Comparison of ENCODE assay signal across 17 cellular contexts in the genomic region with DNA sequence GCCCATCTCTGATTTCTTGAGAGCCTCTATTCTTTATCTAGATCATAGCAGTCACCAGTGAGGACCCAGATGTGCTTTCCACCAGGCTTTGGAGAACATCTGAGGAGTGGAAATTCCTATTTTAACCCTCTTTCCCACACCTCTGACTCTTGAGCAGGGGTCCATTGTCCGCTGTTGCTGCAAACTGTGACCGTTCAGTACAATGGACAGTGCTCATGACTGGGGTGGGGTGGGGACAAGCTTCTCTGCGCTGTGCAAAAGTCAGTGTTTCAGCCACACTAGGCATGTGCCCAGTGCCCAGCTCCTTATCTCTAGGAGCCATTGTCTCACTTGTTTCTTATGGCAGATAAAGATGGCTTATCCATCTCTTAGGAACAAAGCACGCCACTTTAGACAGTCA. TPM values are rescaled to one million over a fixed set of nuclear protein-coding genes. Genes with fewer than 3 reads are reported as not detected.
A peak's percentile ranks its signal among the peaks of the same experiment; 100 is the strongest.
DNase-seq lines count a peak whose midpoint lies in the region; ATAC-seq and TF ChIP-seq lines count a peak whose summit lies in the region.
"Had no signal": no experiment of that assay in that cellular context is flagged by ENCODE, and none has a peak within 500 bp of the region (broad histone marks: within the 10 kb centered on the region; RNA-seq: fewer than 3 reads in every experiment).

No MANE protein-coding gene starts in this region.

- H3K9me3 ChIP-seq in SJCRH30 (replicated peaks): no peaks in the 10 kb centered on the region
- H3K9me3 ChIP-seq in testis: no peaks in the 10 kb centered on the region
- H3K9me3 ChIP-seq: heart right ventricle had no signal

- WGBS in testis, 2 donors: 73 to 95% methylated on average over 4 of the region's 4 CpGs

- CTCF ChIA-PET in activated CD4-positive, alpha-beta T cell treated with anti-CD3 and anti-CD28 coated beads, Interleukin-2, amount 10 ng/mL, durations not matched to agents 7 days and 5 days (lab: Charles Lee): interaction anchor here (1.2 kb wide), 1 partner anchor 16 kb away, joined by 3 read pairs; no protein-coding TSS in a partner anchor
- CTCF ChIA-PET in activated naive CD4-positive, alpha-beta T cell treated with anti-CD3 and anti-CD28 coated beads for 36 hours (lab: Charles Lee): interaction anchor here (0.7 to 1.3 kb wide), 2 partner anchors 9 to 88 kb away, joined by 3 to 7 read pairs; no protein-coding TSS in a partner anchor
- CTCF ChIA-PET in activated CD8-positive, alpha-beta T cell treated with anti-CD3 and anti-CD28 coated beads for 36 hours (lab: Charles Lee): interaction anchor here (0.8 to 1.8 kb wide), 2 partner anchors 63 to 91 kb away, joined by 3 to 4 read pairs; no protein-coding TSS in a partner anchor

- no peaks in the 10 kb centered on the region for H3K4me1 Mint-ChIP-seq in activated CD4-positive, alpha-beta T cell treated with anti-CD3 and anti-CD28 coated beads, Interleukin-2, amount 10 ng/mL, durations not matched to agents 7 days and 5 days
- H3K4me1 Mint-ChIP-seq in activated naive CD4-positive, alpha-beta T cell treated with anti-CD3 and anti-CD28 coated beads for 36 hours (ENCODE audit: low read depth): peaks cover 2% of the 10 kb centered on the region
- H3K4me1 Mint-ChIP-seq in activated CD8-positive, alpha-beta T cell treated with anti-CD3 and anti-CD28 coated beads for 36 hours (ENCODE audit: low read depth): peaks cover under 1% of the 10 kb centered on the region
- H3K4me1 Mint-ChIP-seq: activated CD8-positive, alpha-beta memory T cell treated with anti-CD3 and anti-CD28 coated beads, Interleukin-2, amount 10 ng/mL, durations not matched to agents 7 days and 5 days had no signal

- H3K36me3 Mint-ChIP-seq in activated CD4-positive, alpha-beta T cell treated with anti-CD3 and anti-CD28 coated beads, Interleukin-2, amount 10 ng/mL, durations not matched to agents 7 days and 5 days (ENCODE audit: low read depth): no peaks in the 10 kb centered on the region
- H3K36me3 Mint-ChIP-seq in activated naive CD4-positive, alpha-beta T cell treated with anti-CD3 and anti-CD28 coated beads for 36 hours (ENCODE audit: low read depth): no peaks in the 10 kb centered on the region
- no peaks in the 10 kb centered on the region for H3K36me3 Mint-ChIP-seq in activated CD8-positive, alpha-beta T cell treated with anti-CD3 and anti-CD28 coated beads for 36 hours (ENCODE audit: low read depth)
- H3K36me3 Mint-ChIP-seq: activated CD8-positive, alpha-beta memory T cell treated with anti-CD3 and anti-CD28 coated beads, Interleukin-2, amount 10 ng/mL, durations not matched to agents 7 days and 5 days; CD4-positive, CD25-positive, alpha-beta regulatory T cell; naive B cell had no signal

- intact Hi-C loops in testis (cut with DNase I; ENCODE audit: low total_unique reads): no loop called here
- intact Hi-C loops in activated naive CD4-positive, alpha-beta T cell treated with anti-CD3 and anti-CD28 coated beads for 36 hours (cut with micrococcal nuclease): no loop called here
- intact Hi-C loops in activated CD8-positive, alpha-beta T cell treated with anti-CD3 and anti-CD28 coated beads for 36 hours (cut with micrococcal nuclease): no loop called here

- H3K27ac Mint-ChIP-seq in activated CD4-positive, alpha-beta T cell treated with anti-CD3 and anti-CD28 coated beads, Interleukin-2, amount 10 ng/mL, durations not matched to agents 7 days and 5 days: peak overlapping the region; percentile 34
- H3K27ac Mint-ChIP-seq in activated naive CD4-positive, alpha-beta T cell treated with anti-CD3 and anti-CD28 coated beads for 36 hours: no peak overlapping the region
- H3K27ac Mint-ChIP-seq in activated CD8-positive, alpha-beta T cell treated with anti-CD3 and anti-CD28 coated beads for 36 hours: no peak overlapping the region
- H3K27ac Mint-ChIP-seq: activated CD8-positive, alpha-beta memory T cell treated with anti-CD3 and anti-CD28 coated beads, Interleukin-2, amount 10 ng/mL, durations not matched to agents 7 days and 5 days; CD4-positive, CD25-positive, alpha-beta regulatory T cell had no signal

- no peaks in the 10 kb centered on the region for H3K36me3 ChIP-seq in SJCRH30
- no peaks in the 10 kb centered on the region for H3K36me3 ChIP-seq in testis (ENCODE audit: low read depth, missing control alignments)
- H3K36me3 ChIP-seq: heart right ventricle had no signal

- no peak for TF ChIP-seq CTCF in testis (IDR thresholded peaks at IDR 0.05)
- TF ChIP-seq CTCF in activated CD8-positive, alpha-beta T cell treated with anti-CD3 and anti-CD28 coated beads for 36 hours (IDR thresholded peaks at IDR 0.05): no peak

- H3K9me3 Mint-ChIP-seq in activated CD4-positive, alpha-beta T cell treated with anti-CD3 and anti-CD28 coated beads, Interleukin-2, amount 10 ng/mL, durations not matched to agents 7 days and 5 days: no peaks in the 10 kb centered on the region
- no peaks in the 10 kb centered on the region for H3K9me3 Mint-ChIP-seq in activated naive CD4-positive, alpha-beta T cell treated with anti-CD3 and anti-CD28 coated beads for 36 hours
- no peaks in the 10 kb centered on the region for H3K9me3 Mint-ChIP-seq in activated CD8-positive, alpha-beta T cell treated with anti-CD3 and anti-CD28 coated beads for 36 hours
- H3K9me3 Mint-ChIP-seq: CD4-positive, CD25-positive, alpha-beta regulatory T cell; naive B cell had no signal

- ATAC-seq in activated CD8-positive, alpha-beta T cell treated with anti-CD3 and anti-CD28 coated beads for 36 hours: no peak
- ATAC-seq: activated CD8-positive, alpha-beta memory T cell treated with anti-CD3 and anti-CD28 coated beads, Interleukin-2, amount 10 ng/mL, durations not matched to agents 7 days and 5 days had no signal

- H3K4me3 ChIP-seq in SJCRH30: no peak overlapping the region
- H3K4me3 ChIP-seq in testis: no peak overlapping the region
- H3K4me3 ChIP-seq: heart right ventricle had no signal

- H3K4me3 Mint-ChIP-seq in activated CD4-positive, alpha-beta T cell treated with anti-CD3 and anti-CD28 coated beads, Interleukin-2, amount 10 ng/mL, durations not matched to agents 7 days and 5 days: no peak overlapping the region
- H3K4me3 Mint-ChIP-seq in activated naive CD4-positive, alpha-beta T cell treated with anti-CD3 and anti-CD28 coated beads for 36 hours: no peak overlapping the region
- no peak overlapping the region for H3K4me3 Mint-ChIP-seq in activated CD8-positive, alpha-beta T cell treated with anti-CD3 and anti-CD28 coated beads for 36 hours
- H3K4me3 Mint-ChIP-seq: activated CD8-positive, alpha-beta memory T cell treated with anti-CD3 and anti-CD28 coated beads, Interleukin-2, amount 10 ng/mL, durations not matched to agents 7 days and 5 days; CD4-positive, CD25-positive, alpha-beta regulatory T cell; naive B cell had no signal

- no peak for TF ChIP-seq POLR2A in testis (IDR thresholded peaks at IDR 0.05)

- no peaks in the 10 kb centered on the region for H3K27me3 ChIP-seq in SJCRH30
- H3K27me3 ChIP-seq in testis: no peaks in the 10 kb centered on the region

- H3K4me1 ChIP-seq in SJCRH30: peaks cover 41% of the 10 kb centered on the region
- H3K4me1 ChIP-seq in testis: peaks cover 8% of the 10 kb centered on the region

- peaks cover 17% of the 10 kb centered on the region for H3K27me3 Mint-ChIP-seq in activated CD4-positive, alpha-beta T cell treated with anti-CD3 and anti-CD28 coated beads, Interleukin-2, amount 10 ng/mL, durations not matched to agents 7 days and 5 days
- H3K27me3 Mint-ChIP-seq in activated naive CD4-positive, alpha-beta T cell treated with anti-CD3 and anti-CD28 coated beads for 36 hours (ENCODE audit: low read depth): peaks cover 17% of the 10 kb centered on the region
- H3K27me3 Mint-ChIP-seq in activated CD8-positive, alpha-beta T cell treated with anti-CD3 and anti-CD28 coated beads for 36 hours: peaks cover 17% of the 10 kb centered on the region

- H3K27ac ChIP-seq in SJCRH30 (peak overlapping the region; percentile 28; the same call in 1 of the 2 replicates), testis (no peak overlapping the region)
- H3K27ac ChIP-seq: heart right ventricle had no signal

- POLR2A ChIA-PET in activated CD4-positive, alpha-beta T cell treated with anti-CD3 and anti-CD28 coated beads, Interleukin-2, amount 10 ng/mL, durations not matched to agents 7 days and 5 days (lab: Charles Lee): no interaction called here
- POLR2A ChIA-PET in activated CD8-positive, alpha-beta T cell treated with anti-CD3 and anti-CD28 coated beads for 36 hours (lab: Charles Lee): interaction anchor here (1.0 kb wide), 1 partner anchor 21 kb away, joined by 3 read pairs; no protein-coding TSS in a partner anchor

- DNase-seq in activated CD4-positive, alpha-beta T cell treated with anti-CD3 and anti-CD28 coated beads, Interleukin-2, amount 10 ng/mL, durations not matched to agents 7 days and 5 days: no peak
- DNase-seq in activated CD4-positive, alpha-beta T cell treated with anti-CD3 and anti-CD28 coated beads for 48 hours: no peak
- DNase-seq in SJCRH30 (peak; percentile 37 to 50), left kidney (ENCODE audit: low read depth, low spot score) (peak; percentile 47), testis (peak; percentile 37), NCI-H1694 treated with DMSO at 0.1 percent for 48 hours (lab: John Stamatoyannopoulos, UW) (no peak)
- no peak for DNase-seq in activated naive CD4-positive, alpha-beta T cell treated with anti-CD3 and anti-CD28 coated beads for 36 hours
- no peak for DNase-seq in activated CD8-positive, alpha-beta T cell treated with anti-CD3 and anti-CD28 coated beads for 36 hours
- DNase-seq: activated CD4-positive, CD25-positive, alpha-beta regulatory T cell; activated CD8-positive, alpha-beta memory T cell treated with anti-CD3 and anti-CD28 coated beads, Interleukin-2, amount 10 ng/mL, durations not matched to agents 7 days and 5 days; activated gamma-delta T cell; CD4-positive, CD25-positive, alpha-beta regulatory T cell; naive B cell; NCI-H187; NCI-H510A treated with DMSO at 0.1 percent for 48 hours; retina had no signal

RNA-seq across cellular contexts. Expression of gene KRT7, which starts 16.9 kb away (rescaled TPM):
- 1 to 10 TPM; 2.2 to 2.5 TPM for total RNA-seq in activated CD4-positive, alpha-beta T cell treated with anti-CD3 and anti-CD28 coated beads, Interleukin-2, amount 10 ng/mL, durations not matched to agents 7 days and 5 days
- total RNA-seq in SJCRH30 (2014; rRNA removed; shearing (Covaris generic)): 1.5 and 2.8 TPM in 2 replicates
- total RNA-seq in testis: 1 to 10 TPM; 3.3 to 6.9 TPM
- polyA plus RNA-seq in testis (ENCODE audit: insufficient read depth, low read depth, low replicate concordance): 19.3 TPM
- 1 to 10 TPM; 1.9 to 3.4 TPM for total RNA-seq in activated naive CD4-positive, alpha-beta T cell treated with anti-CD3 and anti-CD28 coated beads for 36 hours
- 1 to 10 TPM; 2.1 to 3.1 TPM for total RNA-seq in activated CD8-positive, alpha-beta T cell treated with anti-CD3 and anti-CD28 coated beads for 36 hours
- total RNA-seq: CD4-positive, CD25-positive, alpha-beta regulatory T cell had no signal

RNA-seq across cellular contexts. Expression of gene KRT80, which starts 24.3 kb away (rescaled TPM):
- total RNA-seq in activated CD4-positive, alpha-beta T cell treated with anti-CD3 and anti-CD28 coated beads, Interleukin-2, amount 10 ng/mL, durations not matched to agents 7 days and 5 days: not detected
- 45.7 and 49.0 TPM in 2 replicates for total RNA-seq in SJCRH30 (2014; rRNA removed; shearing (Covaris generic))
- under 1 TPM; 0.50 to 0.94 TPM for total RNA-seq in testis
- polyA plus RNA-seq in testis (ENCODE audit: insufficient read depth, low read depth, low replicate concordance): 1.0 TPM
- total RNA-seq in activated naive CD4-positive, alpha-beta T cell treated with anti-CD3 and anti-CD28 coated beads for 36 hours: not detected
- total RNA-seq in activated CD8-positive, alpha-beta T cell treated with anti-CD3 and anti-CD28 coated beads for 36 hours: not detected
- total RNA-seq: activated CD8-positive, alpha-beta memory T cell treated with anti-CD3 and anti-CD28 coated beads, Interleukin-2, amount 10 ng/mL, durations not matched to agents 7 days and 5 days; CD4-positive, CD25-positive, alpha-beta regulatory T cell had no signal
- polyA plus RNA-seq: CD4-positive, CD25-positive, alpha-beta regulatory T cell had no signal

RNA-seq across cellular contexts. Expression of gene KRT86, which starts 58.3 kb away (rescaled TPM):
- not detected for total RNA-seq in activated CD4-positive, alpha-beta T cell treated with anti-CD3 and anti-CD28 coated beads, Interleukin-2, amount 10 ng/mL, durations not matched to agents 7 days and 5 days
- 0.25 and 0.30 TPM in 2 replicates for total RNA-seq in SJCRH30 (2014; rRNA removed; shearing (Covaris generic))
- 1 to 10 TPM; 2.3 to 3.2 TPM for total RNA-seq in testis
- 4.0 TPM for polyA plus RNA-seq in testis (ENCODE audit: insufficient read depth, low read depth, low replicate concordance)
- total RNA-seq in activated naive CD4-positive, alpha-beta T cell treated with anti-CD3 and anti-CD28 coated beads for 36 hours: under 1 TPM in 1 of 2 experiments, not detected in 1; 0.15 TPM
- total RNA-seq in activated CD8-positive, alpha-beta T cell treated with anti-CD3 and anti-CD28 coated beads for 36 hours: not detected
- total RNA-seq: CD4-positive, CD25-positive, alpha-beta regulatory T cell had no signal

Comparison
In these comparisons a context has a peak if more than half of its experiments do, and no peak if none do; other contexts are left out.
1. DNase-seq: peak in SJCRH30 (2 of 2), left kidney (single experiment) and testis (single experiment); none in activated CD4-positive, alpha-beta T cell treated with anti-CD3 and anti-CD28 coated beads, Interleukin-2, amount 10 ng/mL, durations not matched to agents 7 days and 5 days (single experiment), activated CD4-positive, alpha-beta T cell treated with anti-CD3 and anti-CD28 coated beads for 48 hours (single experiment), activated naive CD4-positive, alpha-beta T cell treated with anti-CD3 and anti-CD28 coated beads for 36 hours (single experiment), NCI-H1694 treated with DMSO at 0.1 percent for 48 hours (single experiment) and activated CD8-positive, alpha-beta T cell treated with anti-CD3 and anti-CD28 coated beads for 36 hours (single experiment).
2. RNA of gene KRT80, which starts 24.3 kb away (total RNA-seq): 45.7 to 49.0 TPM in SJCRH30; 0.50 to 0.94 TPM in testis, not detected in activated CD4-positive, alpha-beta T cell treated with anti-CD3 and anti-CD28 coated beads, Interleukin-2, amount 10 ng/mL, durations not matched to agents 7 days and 5 days, not detected in activated naive CD4-positive, alpha-beta T cell treated with anti-CD3 and anti-CD28 coated beads for 36 hours and not detected in activated CD8-positive, alpha-beta T cell treated with anti-CD3 and anti-CD28 coated beads for 36 hours; every median in the first group is over 10 times any median in the second.